In genomic region chr3:21682231-21682630, GRCh38 we compare ENCODE assay signal across 20 cellular contexts.
"Had no signal": no experiment of that assay in that cellular context is flagged by ENCODE, and none has a peak within 500 bp of the region (broad histone marks: within the 10 kb centered on the region; RNA-seq: fewer than 3 reads in every experiment).

No MANE protein-coding gene starts in this region.

- H3K36me3 ChIP-seq: brain microvascular endothelial cell, pancreas, thyroid gland had no signal

- H3K4me1 ChIP-seq: pancreas, thyroid gland had no signal

- H3K27me3 Mint-ChIP-seq: activated naive CD4-positive, alpha-beta T cell treated with anti-CD3 and anti-CD28 coated beads, Interleukin-2, amount 50 U/mL, for 24 hours; effector memory CD8-positive, alpha-beta T cell; natural killer cell treated with Interleukin-12 subunit alpha and Interleukin-12 subunit beta and Interleukin-15 and Interleukin-18, amount 100 ng/mL, for 72 hours had no signal

- ATAC-seq: activated CD8-positive, alpha-beta T cell treated with anti-CD3 and anti-CD28 coated beads, Interleukin-2, amount 10 ng/mL, durations not matched to agents 7 days and 5 days; effector memory CD8-positive, alpha-beta T cell; left ventricle myocardium superior; natural killer cell treated with Interleukin-12 subunit alpha and Interleukin-12 subunit beta and Interleukin-15 and Interleukin-18, amount 100 ng/mL, for 72 hours; pancreas; right cardiac atrium; stimulated activated naive CD8-positive, alpha-beta T cell treated with anti-CD3 and anti-CD28 coated beads, Interleukin-15, Interleukin-2, amounts not matched to agents 100 U/mL and 50 U/mL, for 24 hours had no signal

- H3K4me1 Mint-ChIP-seq: activated naive CD4-positive, alpha-beta T cell treated with anti-CD3 and anti-CD28 coated beads, Interleukin-2, amount 50 U/mL, for 24 hours had no signal

- H3K36me3 Mint-ChIP-seq: activated naive CD4-positive, alpha-beta T cell treated with anti-CD3 and anti-CD28 coated beads, Interleukin-2, amount 50 U/mL, for 24 hours; natural killer cell treated with Interleukin-12 subunit alpha and Interleukin-12 subunit beta and Interleukin-15 and Interleukin-18, amount 100 ng/mL, for 72 hours had no signal

- H3K9me3 Mint-ChIP-seq: activated naive CD4-positive, alpha-beta T cell treated with anti-CD3 and anti-CD28 coated beads, Interleukin-2, amount 50 U/mL, for 24 hours; activated T-helper 1 cell treated with anti-CD3 and anti-CD28 coated beads, Interleukin-12 subunit alpha, Interleukin-12 subunit beta, Interleukin-2, Interleukin-4 antibody, amounts not matched to agents 30 ng/mL and 10 ng/mL and 1 ng/mL, durations not matched to agents 14 hours and 24 hours and 36 hours had no signal

- H3K9me3 ChIP-seq: pancreas, thyroid gland had no signal

- H3K27ac Mint-ChIP-seq: activated CD8-positive, alpha-beta T cell treated with anti-CD3 and anti-CD28 coated beads, Interleukin-2, amount 10 ng/mL, durations not matched to agents 7 days and 5 days; activated naive CD4-positive, alpha-beta T cell treated with anti-CD3 and anti-CD28 coated beads, Interleukin-2, amount 50 U/mL, for 24 hours; activated T-helper 1 cell treated with anti-CD3 and anti-CD28 coated beads, Interleukin-12 subunit alpha, Interleukin-12 subunit beta, Interleukin-2, Interleukin-4 antibody, amounts not matched to agents 30 ng/mL and 10 ng/mL and 1 ng/mL, durations not matched to agents 14 hours and 24 hours and 36 hours; effector memory CD8-positive, alpha-beta T cell; natural killer cell treated with Interleukin-12 subunit alpha and Interleukin-12 subunit beta and Interleukin-15 and Interleukin-18, amount 100 ng/mL, for 72 hours had no signal

- H3K4me3 Mint-ChIP-seq: activated CD8-positive, alpha-beta T cell treated with anti-CD3 and anti-CD28 coated beads, Interleukin-2, amount 10 ng/mL, durations not matched to agents 7 days and 5 days; activated naive CD4-positive, alpha-beta T cell treated with anti-CD3 and anti-CD28 coated beads, Interleukin-2, amount 50 U/mL, for 24 hours; activated T-helper 1 cell treated with anti-CD3 and anti-CD28 coated beads, Interleukin-12 subunit alpha, Interleukin-12 subunit beta, Interleukin-2, Interleukin-4 antibody, amounts not matched to agents 30 ng/mL and 10 ng/mL and 1 ng/mL, durations not matched to agents 14 hours and 24 hours and 36 hours; effector memory CD8-positive, alpha-beta T cell; natural killer cell treated with Interleukin-12 subunit alpha and Interleukin-12 subunit beta and Interleukin-15 and Interleukin-18, amount 100 ng/mL, for 72 hours had no signal

- DNase-seq: activated CD4-positive, alpha-beta T cell treated with anti-CD3 and anti-CD28 coated beads for 1 hour; activated CD4-positive, alpha-beta T cell treated with anti-CD3 and anti-CD28 coated beads, Interleukin-2, amount 50 U/mL, for 1 hour; activated CD8-positive, alpha-beta T cell treated with anti-CD3 and anti-CD28 coated beads, Interleukin-2, amount 10 ng/mL, durations not matched to agents 7 days and 5 days; activated gamma-delta T cell treated with Interleukin-2 at 50 U/mL for 16 hours; aorta; brain microvascular endothelial cell; central memory CD4-positive, alpha-beta T cell; effector memory CD8-positive, alpha-beta T cell; foreskin melanocyte; hypothalamus; left ventricle myocardium superior; pancreas; right cardiac atrium; stimulated activated CD4-positive, alpha-beta T cell treated with anti-CD3 and anti-CD28 coated beads, Interleukin-4, amount 100 ng/mL, for 4 hours; stimulated activated naive CD8-positive, alpha-beta T cell treated with anti-CD3 and anti-CD28 coated beads, Interleukin-15, Interleukin-2, amounts not matched to agents 100 U/mL and 50 U/mL, for 24 hours; T-helper 1 cell; thyroid gland had no signal

- H3K27me3 ChIP-seq: brain microvascular endothelial cell, pancreas, thyroid gland had no signal

- H3K4me3 ChIP-seq: pancreas, thyroid gland had no signal

- H3K27ac ChIP-seq: brain microvascular endothelial cell, pancreas, thyroid gland had no signal
